ENCODE assay signal across 1 cellular context in the genomic region with DNA sequence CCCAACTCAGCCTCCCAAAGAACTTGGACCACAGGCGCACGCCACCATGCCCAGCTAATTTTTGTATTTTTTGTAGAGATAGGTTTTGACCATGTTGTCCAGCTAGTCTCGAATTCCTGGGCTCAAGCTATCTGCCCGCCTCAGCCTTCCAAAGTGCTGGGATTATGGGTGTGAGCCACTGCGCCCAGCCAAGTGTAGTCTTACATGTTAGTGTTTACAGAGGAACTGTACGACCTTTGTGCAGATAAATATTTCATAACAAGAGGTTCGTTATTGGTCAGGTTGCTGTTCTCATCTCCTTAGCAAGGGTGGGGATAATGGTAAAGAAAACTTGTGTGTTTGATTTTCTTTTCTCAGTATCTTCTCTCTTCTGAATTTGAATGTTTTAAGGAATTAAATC.
TF ChIP-seq lines count a peak whose summit lies in the region.

No MANE protein-coding gene starts in this region.

TF ChIP-seq in HepG2, 621 proteins besides CTCF, POLR2A, EP300 and RAD21 (continued from another document and continues in another):
- TF ChIP-seq, protein P1, sequence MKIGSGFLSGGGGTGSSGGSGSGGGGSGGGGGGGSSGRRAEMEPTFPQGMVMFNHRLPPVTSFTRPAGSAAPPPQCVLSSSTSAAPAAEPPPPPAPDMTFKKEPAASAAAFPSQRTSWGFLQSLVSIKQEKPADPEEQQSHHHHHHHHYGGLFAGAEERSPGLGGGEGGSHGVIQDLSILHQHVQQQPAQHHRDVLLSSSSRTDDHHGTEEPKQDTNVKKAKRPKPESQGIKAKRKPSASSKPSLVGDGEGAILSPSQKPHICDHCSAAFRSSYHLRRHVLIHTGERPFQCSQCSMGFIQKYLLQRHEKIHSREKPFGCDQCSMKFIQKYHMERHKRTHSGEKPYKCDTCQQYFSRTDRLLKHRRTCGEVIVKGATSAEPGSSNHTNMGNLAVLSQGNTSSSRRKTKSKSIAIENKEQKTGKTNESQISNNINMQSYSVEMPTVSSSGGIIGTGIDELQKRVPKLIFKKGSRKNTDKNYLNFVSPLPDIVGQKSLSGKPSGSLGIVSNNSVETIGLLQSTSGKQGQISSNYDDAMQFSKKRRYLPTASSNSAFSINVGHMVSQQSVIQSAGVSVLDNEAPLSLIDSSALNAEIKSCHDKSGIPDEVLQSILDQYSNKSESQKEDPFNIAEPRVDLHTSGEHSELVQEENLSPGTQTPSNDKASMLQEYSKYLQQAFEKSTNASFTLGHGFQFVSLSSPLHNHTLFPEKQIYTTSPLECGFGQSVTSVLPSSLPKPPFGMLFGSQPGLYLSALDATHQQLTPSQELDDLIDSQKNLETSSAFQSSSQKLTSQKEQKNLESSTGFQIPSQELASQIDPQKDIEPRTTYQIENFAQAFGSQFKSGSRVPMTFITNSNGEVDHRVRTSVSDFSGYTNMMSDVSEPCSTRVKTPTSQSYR (CRISPR knock-in tag; IDR thresholded peaks at IDR 0.05; ENCODE audit: borderline replicate concordance), result no peak
- TF ChIP-seq CBX2 (IDR thresholded peaks at IDR 0.05; ENCODE audit: low read depth, low read length) (no peak), CBX2 (CRISPR knock-in tag; IDR thresholded peaks at IDR 0.05; ENCODE audit: low read depth) (no peak), RXRB (CRISPR knock-in tag; IDR thresholded peaks at IDR 0.05; ENCODE audit: borderline replicate concordance) (peak; percentile 57; the same call in 1 of the 2 replicates), POGZ (CRISPR knock-in tag; IDR thresholded peaks at IDR 0.05) (peak; percentile 57; the same call in 1 of the 2 replicates), RELA (CRISPR knock-in tag; IDR thresholded peaks at IDR 0.05) (no peak), FLYWCH1 (CRISPR knock-in tag; IDR thresholded peaks at IDR 0.05) (no peak), RBAK (CRISPR knock-in tag; IDR thresholded peaks at IDR 0.05) (no peak), IKZF1 (IDR thresholded peaks at IDR 0.05) (no peak), ZNF350 (CRISPR knock-in tag; IDR thresholded peaks at IDR 0.05; ENCODE audit: borderline replicate concordance, low read depth) (no peak), ZNF790 (CRISPR knock-in tag; IDR thresholded peaks at IDR 0.05; ENCODE audit: borderline replicate concordance) (no peak), TSC22D2 (CRISPR knock-in tag; IDR thresholded peaks at IDR 0.05; ENCODE audit: borderline replicate concordance) (no peak), ZMYM2 (CRISPR knock-in tag; IDR thresholded peaks at IDR 0.05) (0 out of 2 replicates have a peak, but pooled peaks have one; percentile 27), FOXA1 (IDR thresholded peaks at IDR 0.05) (no peak), FOXA1 (CRISPR knock-in tag; IDR thresholded peaks at IDR 0.05) (peak; percentile 68), POLR2AphosphoS5 (IDR thresholded peaks at IDR 0.05; ENCODE audit: low read depth, low read length) (no peak), FOXA3 (CRISPR knock-in tag; IDR thresholded peaks at IDR 0.05) (peak; percentile 58; the same call in 1 of the 2 replicates), ZNF841 (CRISPR knock-in tag; IDR thresholded peaks at IDR 0.05; ENCODE audit: borderline replicate concordance) (no peak), ZMYM3 (CRISPR knock-in tag; IDR thresholded peaks at IDR 0.05) (0 out of 2 replicates have a peak, but pooled peaks have one; percentile 45), HNF4A (CRISPR knock-in tag; IDR thresholded peaks at IDR 0.05) (peak; percentile 73), ZNF839 (CRISPR knock-in tag; IDR thresholded peaks at IDR 0.05; ENCODE audit: borderline replicate concordance) (no peak), GATAD2A (CRISPR knock-in tag; IDR thresholded peaks at IDR 0.05) (peak; percentile 53; the same call in 1 of the 2 replicates), ZBTB7B (CRISPR knock-in tag; IDR thresholded peaks at IDR 0.05) (no peak), ZNF441 (CRISPR knock-in tag; IDR thresholded peaks at IDR 0.05; ENCODE audit: borderline replicate concordance) (no peak), CEBPG (CRISPR knock-in tag; IDR thresholded peaks at IDR 0.05) (0 out of 2 replicates have a peak, but pooled peaks have one; percentile 14), ZMYM4 (CRISPR knock-in tag; IDR thresholded peaks at IDR 0.05) (peak; percentile 73; the same call in 1 of the 2 replicates)
- TF ChIP-seq, protein P2, sequence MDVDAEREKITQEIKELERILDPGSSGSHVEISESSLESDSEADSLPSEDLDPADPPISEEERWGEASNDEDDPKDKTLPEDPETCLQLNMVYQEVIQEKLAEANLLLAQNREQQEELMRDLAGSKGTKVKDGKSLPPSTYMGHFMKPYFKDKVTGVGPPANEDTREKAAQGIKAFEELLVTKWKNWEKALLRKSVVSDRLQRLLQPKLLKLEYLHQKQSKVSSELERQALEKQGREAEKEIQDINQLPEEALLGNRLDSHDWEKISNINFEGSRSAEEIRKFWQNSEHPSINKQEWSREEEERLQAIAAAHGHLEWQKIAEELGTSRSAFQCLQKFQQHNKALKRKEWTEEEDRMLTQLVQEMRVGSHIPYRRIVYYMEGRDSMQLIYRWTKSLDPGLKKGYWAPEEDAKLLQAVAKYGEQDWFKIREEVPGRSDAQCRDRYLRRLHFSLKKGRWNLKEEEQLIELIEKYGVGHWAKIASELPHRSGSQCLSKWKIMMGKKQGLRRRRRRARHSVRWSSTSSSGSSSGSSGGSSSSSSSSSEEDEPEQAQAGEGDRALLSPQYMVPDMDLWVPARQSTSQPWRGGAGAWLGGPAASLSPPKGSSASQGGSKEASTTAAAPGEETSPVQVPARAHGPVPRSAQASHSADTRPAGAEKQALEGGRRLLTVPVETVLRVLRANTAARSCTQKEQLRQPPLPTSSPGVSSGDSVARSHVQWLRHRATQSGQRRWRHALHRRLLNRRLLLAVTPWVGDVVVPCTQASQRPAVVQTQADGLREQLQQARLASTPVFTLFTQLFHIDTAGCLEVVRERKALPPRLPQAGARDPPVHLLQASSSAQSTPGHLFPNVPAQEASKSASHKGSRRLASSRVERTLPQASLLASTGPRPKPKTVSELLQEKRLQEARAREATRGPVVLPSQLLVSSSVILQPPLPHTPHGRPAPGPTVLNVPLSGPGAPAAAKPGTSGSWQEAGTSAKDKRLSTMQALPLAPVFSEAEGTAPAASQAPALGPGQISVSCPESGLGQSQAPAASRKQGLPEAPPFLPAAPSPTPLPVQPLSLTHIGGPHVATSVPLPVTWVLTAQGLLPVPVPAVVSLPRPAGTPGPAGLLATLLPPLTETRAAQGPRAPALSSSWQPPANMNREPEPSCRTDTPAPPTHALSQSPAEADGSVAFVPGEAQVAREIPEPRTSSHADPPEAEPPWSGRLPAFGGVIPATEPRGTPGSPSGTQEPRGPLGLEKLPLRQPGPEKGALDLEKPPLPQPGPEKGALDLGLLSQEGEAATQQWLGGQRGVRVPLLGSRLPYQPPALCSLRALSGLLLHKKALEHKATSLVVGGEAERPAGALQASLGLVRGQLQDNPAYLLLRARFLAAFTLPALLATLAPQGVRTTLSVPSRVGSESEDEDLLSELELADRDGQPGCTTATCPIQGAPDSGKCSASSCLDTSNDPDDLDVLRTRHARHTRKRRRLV (CRISPR knock-in tag; IDR thresholded peaks at IDR 0.05), result no peak
- TF ChIP-seq, protein P3, sequence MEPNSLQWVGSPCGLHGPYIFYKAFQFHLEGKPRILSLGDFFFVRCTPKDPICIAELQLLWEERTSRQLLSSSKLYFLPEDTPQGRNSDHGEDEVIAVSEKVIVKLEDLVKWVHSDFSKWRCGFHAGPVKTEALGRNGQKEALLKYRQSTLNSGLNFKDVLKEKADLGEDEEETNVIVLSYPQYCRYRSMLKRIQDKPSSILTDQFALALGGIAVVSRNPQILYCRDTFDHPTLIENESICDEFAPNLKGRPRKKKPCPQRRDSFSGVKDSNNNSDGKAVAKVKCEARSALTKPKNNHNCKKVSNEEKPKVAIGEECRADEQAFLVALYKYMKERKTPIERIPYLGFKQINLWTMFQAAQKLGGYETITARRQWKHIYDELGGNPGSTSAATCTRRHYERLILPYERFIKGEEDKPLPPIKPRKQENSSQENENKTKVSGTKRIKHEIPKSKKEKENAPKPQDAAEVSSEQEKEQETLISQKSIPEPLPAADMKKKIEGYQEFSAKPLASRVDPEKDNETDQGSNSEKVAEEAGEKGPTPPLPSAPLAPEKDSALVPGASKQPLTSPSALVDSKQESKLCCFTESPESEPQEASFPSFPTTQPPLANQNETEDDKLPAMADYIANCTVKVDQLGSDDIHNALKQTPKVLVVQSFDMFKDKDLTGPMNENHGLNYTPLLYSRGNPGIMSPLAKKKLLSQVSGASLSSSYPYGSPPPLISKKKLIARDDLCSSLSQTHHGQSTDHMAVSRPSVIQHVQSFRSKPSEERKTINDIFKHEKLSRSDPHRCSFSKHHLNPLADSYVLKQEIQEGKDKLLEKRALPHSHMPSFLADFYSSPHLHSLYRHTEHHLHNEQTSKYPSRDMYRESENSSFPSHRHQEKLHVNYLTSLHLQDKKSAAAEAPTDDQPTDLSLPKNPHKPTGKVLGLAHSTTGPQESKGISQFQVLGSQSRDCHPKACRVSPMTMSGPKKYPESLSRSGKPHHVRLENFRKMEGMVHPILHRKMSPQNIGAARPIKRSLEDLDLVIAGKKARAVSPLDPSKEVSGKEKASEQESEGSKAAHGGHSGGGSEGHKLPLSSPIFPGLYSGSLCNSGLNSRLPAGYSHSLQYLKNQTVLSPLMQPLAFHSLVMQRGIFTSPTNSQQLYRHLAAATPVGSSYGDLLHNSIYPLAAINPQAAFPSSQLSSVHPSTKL (CRISPR knock-in tag; IDR thresholded peaks at IDR 0.05), result 0 out of 2 replicates have a peak, but pooled peaks have one; percentile 30
- TF ChIP-seq, protein P4, sequence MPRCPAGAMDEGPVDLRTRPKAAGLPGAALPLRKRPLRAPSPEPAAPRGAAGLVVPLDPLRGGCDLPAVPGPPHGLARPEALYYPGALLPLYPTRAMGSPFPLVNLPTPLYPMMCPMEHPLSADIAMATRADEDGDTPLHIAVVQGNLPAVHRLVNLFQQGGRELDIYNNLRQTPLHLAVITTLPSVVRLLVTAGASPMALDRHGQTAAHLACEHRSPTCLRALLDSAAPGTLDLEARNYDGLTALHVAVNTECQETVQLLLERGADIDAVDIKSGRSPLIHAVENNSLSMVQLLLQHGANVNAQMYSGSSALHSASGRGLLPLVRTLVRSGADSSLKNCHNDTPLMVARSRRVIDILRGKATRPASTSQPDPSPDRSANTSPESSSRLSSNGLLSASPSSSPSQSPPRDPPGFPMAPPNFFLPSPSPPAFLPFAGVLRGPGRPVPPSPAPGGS (CRISPR knock-in tag; IDR thresholded peaks at IDR 0.05), result no peak
- TF ChIP-seq, protein P5, sequence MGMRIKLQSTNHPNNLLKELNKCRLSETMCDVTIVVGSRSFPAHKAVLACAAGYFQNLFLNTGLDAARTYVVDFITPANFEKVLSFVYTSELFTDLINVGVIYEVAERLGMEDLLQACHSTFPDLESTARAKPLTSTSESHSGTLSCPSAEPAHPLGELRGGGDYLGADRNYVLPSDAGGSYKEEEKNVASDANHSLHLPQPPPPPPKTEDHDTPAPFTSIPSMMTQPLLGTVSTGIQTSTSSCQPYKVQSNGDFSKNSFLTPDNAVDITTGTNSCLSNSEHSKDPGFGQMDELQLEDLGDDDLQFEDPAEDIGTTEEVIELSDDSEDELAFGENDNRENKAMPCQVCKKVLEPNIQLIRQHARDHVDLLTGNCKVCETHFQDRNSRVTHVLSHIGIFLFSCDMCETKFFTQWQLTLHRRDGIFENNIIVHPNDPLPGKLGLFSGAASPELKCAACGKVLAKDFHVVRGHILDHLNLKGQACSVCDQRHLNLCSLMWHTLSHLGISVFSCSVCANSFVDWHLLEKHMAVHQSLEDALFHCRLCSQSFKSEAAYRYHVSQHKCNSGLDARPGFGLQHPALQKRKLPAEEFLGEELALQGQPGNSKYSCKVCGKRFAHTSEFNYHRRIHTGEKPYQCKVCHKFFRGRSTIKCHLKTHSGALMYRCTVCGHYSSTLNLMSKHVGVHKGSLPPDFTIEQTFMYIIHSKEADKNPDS (CRISPR knock-in tag; IDR thresholded peaks at IDR 0.05), result no peak
- TF ChIP-seq, protein P6, sequence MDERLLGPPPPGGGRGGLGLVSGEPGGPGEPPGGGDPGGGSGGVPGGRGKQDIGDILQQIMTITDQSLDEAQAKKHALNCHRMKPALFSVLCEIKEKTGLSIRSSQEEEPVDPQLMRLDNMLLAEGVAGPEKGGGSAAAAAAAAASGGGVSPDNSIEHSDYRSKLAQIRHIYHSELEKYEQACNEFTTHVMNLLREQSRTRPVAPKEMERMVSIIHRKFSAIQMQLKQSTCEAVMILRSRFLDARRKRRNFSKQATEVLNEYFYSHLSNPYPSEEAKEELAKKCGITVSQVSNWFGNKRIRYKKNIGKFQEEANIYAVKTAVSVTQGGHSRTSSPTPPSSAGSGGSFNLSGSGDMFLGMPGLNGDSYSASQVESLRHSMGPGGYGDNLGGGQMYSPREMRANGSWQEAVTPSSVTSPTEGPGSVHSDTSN (CRISPR knock-in tag; IDR thresholded peaks at IDR 0.05), result no peak
- TF ChIP-seq, protein P7, sequence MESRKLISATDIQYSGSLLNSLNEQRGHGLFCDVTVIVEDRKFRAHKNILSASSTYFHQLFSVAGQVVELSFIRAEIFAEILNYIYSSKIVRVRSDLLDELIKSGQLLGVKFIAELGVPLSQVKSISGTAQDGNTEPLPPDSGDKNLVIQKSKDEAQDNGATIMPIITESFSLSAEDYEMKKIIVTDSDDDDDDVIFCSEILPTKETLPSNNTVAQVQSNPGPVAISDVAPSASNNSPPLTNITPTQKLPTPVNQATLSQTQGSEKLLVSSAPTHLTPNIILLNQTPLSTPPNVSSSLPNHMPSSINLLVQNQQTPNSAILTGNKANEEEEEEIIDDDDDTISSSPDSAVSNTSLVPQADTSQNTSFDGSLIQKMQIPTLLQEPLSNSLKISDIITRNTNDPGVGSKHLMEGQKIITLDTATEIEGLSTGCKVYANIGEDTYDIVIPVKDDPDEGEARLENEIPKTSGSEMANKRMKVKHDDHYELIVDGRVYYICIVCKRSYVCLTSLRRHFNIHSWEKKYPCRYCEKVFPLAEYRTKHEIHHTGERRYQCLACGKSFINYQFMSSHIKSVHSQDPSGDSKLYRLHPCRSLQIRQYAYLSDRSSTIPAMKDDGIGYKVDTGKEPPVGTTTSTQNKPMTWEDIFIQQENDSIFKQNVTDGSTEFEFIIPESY (CRISPR knock-in tag; IDR thresholded peaks at IDR 0.05), result 0 out of 2 replicates have a peak, but pooled peaks have one; percentile 49
- TF ChIP-seq, protein P8, sequence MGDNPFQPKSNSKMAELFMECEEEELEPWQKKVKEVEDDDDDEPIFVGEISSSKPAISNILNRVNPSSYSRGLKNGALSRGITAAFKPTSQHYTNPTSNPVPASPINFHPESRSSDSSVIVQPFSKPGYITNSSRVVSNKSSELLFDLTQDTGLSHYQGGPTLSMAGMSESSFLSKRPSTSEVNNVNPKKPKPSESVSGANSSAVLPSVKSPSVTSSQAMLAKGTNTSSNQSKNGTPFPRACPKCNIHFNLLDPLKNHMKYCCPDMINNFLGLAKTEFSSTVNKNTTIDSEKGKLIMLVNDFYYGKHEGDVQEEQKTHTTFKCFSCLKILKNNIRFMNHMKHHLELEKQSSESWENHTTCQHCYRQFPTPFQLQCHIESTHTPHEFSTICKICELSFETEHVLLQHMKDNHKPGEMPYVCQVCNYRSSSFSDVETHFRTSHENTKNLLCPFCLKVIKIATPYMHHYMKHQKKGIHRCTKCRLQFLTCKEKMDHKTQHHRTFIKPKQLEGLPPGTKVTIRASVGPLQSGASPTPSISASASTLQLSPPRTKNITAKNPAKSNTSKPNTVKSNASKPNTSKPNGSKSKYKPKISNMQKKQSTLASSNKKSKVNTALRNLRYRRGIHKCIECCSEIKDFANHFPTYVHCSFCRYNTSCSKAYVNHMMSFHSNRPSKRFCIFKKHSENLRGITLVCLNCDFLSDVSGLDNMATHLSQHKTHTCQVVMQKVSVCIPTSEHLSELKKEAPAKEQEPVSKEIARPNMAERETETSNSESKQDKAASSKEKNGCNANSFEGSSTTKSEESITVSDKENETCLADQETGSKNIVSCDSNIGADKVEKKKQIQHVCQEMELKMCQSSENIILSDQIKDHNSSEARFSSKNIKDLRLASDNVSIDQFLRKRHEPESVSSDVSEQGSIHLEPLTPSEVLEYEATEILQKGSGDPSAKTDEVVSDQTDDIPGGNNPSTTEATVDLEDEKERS (CRISPR knock-in tag; IDR thresholded peaks at IDR 0.05), result no peak
